1 cellular context compared by ENCODE assay signal in genomic region chr15:68205558-68205944, GRCh38.
TF ChIP-seq lines count a peak whose summit lies in the region.

No MANE protein-coding gene starts in this region.

TF ChIP-seq in IMR-90, 13 proteins besides CTCF, POLR2A, EP300 and RAD21 (continued from another document):
- TF ChIP-seq, protein P1, sequence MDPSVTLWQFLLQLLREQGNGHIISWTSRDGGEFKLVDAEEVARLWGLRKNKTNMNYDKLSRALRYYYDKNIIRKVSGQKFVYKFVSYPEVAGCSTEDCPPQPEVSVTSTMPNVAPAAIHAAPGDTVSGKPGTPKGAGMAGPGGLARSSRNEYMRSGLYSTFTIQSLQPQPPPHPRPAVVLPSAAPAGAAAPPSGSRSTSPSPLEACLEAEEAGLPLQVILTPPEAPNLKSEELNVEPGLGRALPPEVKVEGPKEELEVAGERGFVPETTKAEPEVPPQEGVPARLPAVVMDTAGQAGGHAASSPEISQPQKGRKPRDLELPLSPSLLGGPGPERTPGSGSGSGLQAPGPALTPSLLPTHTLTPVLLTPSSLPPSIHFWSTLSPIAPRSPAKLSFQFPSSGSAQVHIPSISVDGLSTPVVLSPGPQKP (IDR thresholded peaks at IDR 0.05; ENCODE audit: borderline replicate concordance, low read depth, low read length): no peak
- TF ChIP-seq CEBPB (IDR thresholded peaks at IDR 0.05; ENCODE audit: low read depth, low read length) (no peak), SMC3 (IDR thresholded peaks at IDR 0.05; ENCODE audit: low read depth, low read length) (no peak), RCOR1 (IDR thresholded peaks at IDR 0.05; ENCODE audit: insufficient replicate concordance, low read length) (no peak), BHLHE40 (IDR thresholded peaks at IDR 0.05; ENCODE audit: low read depth, low read length) (no peak), MXI1 (IDR thresholded peaks at IDR 0.05; ENCODE audit: borderline replicate concordance, low read depth, low read length) (no peak), USF2 (IDR thresholded peaks at IDR 0.05; ENCODE audit: low read depth, low read length) (no peak), MAZ (IDR thresholded peaks at IDR 0.05; ENCODE audit: borderline replicate concordance, low read depth, low read length) (no peak)
